41 cellular contexts compared by ENCODE assay signal in the genomic region with DNA sequence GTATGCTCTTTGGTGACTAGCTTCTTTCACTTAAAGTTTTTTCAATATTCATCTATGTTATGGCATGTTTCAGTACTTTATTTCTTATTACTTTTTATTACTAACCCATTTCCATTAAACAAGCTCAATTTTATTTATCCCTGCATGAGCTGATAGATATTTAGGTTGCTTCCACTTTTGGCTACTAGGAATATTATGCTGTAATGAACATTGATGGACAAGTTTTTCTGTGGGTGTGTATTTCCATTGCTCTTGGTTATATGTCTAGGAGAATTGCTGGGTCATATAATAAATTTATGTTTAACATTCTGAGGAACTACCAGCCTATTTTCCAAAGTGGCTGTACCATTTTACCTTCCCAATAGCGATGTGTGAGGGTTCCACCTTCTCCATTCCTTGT.
"Had no signal": no experiment of that assay in that cellular context is flagged by ENCODE, and none has a peak within 500 bp of the region (broad histone marks: within the 10 kb centered on the region; RNA-seq: fewer than 3 reads in every experiment).

No MANE protein-coding gene starts in this region.

- H3K9me3 ChIP-seq: adrenal gland, ascending aorta, body of pancreas, breast epithelium had no signal

- H3K36me3 Mint-ChIP-seq: activated naive CD4-positive, alpha-beta T cell treated with anti-CD3 and anti-CD28 coated beads, Interleukin-2, amount 10 ng/mL, durations not matched to agents 7 days and 5 days; activated naive CD4-positive, alpha-beta T cell treated with anti-CD3 and anti-CD28 coated beads, Interleukin-2, amount 50 U/mL, for 24 hours; activated naive CD4-positive, alpha-beta T cell treated with anti-CD3 and anti-CD28 coated beads, Interleukin-2, amount 50 U/mL, for 72 hours; activated naive CD8-positive, alpha-beta T cell; activated naive CD8-positive, alpha-beta T cell treated with anti-CD3 and anti-CD28 coated beads for 36 hours; activated naive CD8-positive, alpha-beta T cell treated with anti-CD3 and anti-CD28 coated beads, Interleukin-2, amount 10 ng/mL, durations not matched to agents 7 days and 5 days had no signal

- H3K4me1 Mint-ChIP-seq: activated T-helper 17 cell treated with anti-CD3 and anti-CD28 coated beads, Interleukin-2, amount 50 U/mL, for 72 hours had no signal

- H3K27ac Mint-ChIP-seq: activated naive CD4-positive, alpha-beta T cell treated with anti-CD3 and anti-CD28 coated beads for 36 hours; activated naive CD4-positive, alpha-beta T cell treated with anti-CD3 and anti-CD28 coated beads, Interleukin-2, amount 10 ng/mL, durations not matched to agents 7 days and 5 days; activated naive CD4-positive, alpha-beta T cell treated with anti-CD3 and anti-CD28 coated beads, Interleukin-2, amount 50 U/mL, for 24 hours; activated naive CD4-positive, alpha-beta T cell treated with anti-CD3 and anti-CD28 coated beads, Interleukin-2, amount 50 U/mL, for 72 hours; activated naive CD8-positive, alpha-beta T cell; activated naive CD8-positive, alpha-beta T cell treated with anti-CD3 and anti-CD28 coated beads for 36 hours; activated naive CD8-positive, alpha-beta T cell treated with anti-CD3 and anti-CD28 coated beads, Interleukin-2, amount 10 ng/mL, durations not matched to agents 7 days and 5 days; activated naive CD8-positive, alpha-beta T cell treated with anti-CD3 and anti-CD28 coated beads, Interleukin-2, amount 50 U/mL, for 24 hours; activated T-cell treated with anti-CD3 and anti-CD28 coated beads, Interleukin-2, amount 50 U/mL, for 24 hours; activated T-cell treated with anti-CD3 and anti-CD28 coated beads, Interleukin-2, amount 50 U/mL, for 72 hours; activated T-helper 1 cell treated with anti-CD3 and anti-CD28 coated beads, Interleukin-12 subunit alpha, Interleukin-12 subunit beta, Interleukin-2, Interleukin-4 antibody, amounts not matched to agents 30 ng/mL and 10 ng/mL and 1 ng/mL, durations not matched to agents 14 hours and 24 hours and 36 hours; activated T-helper 17 cell treated with anti-CD3 and anti-CD28 coated beads, Interleukin-2, amount 50 U/mL, for 72 hours; activated T-helper 2 cell treated with anti-CD3 and anti-CD28 coated beads, Interferon-gamma antibody, Interleukin-2, Interleukin-4, amounts not matched to agents 10 μg/mL and 5 μg/mL and 100 μg/mL, durations not matched to agents 14 hours and 24 hours and 36 hours; brain had no signal

- H3K4me3 Mint-ChIP-seq: activated naive CD4-positive, alpha-beta T cell treated with anti-CD3 and anti-CD28 coated beads for 36 hours; activated naive CD4-positive, alpha-beta T cell treated with anti-CD3 and anti-CD28 coated beads, Interleukin-2, amount 10 ng/mL, durations not matched to agents 7 days and 5 days; activated naive CD4-positive, alpha-beta T cell treated with anti-CD3 and anti-CD28 coated beads, Interleukin-2, amount 50 U/mL, for 24 hours; activated naive CD8-positive, alpha-beta T cell; activated naive CD8-positive, alpha-beta T cell treated with anti-CD3 and anti-CD28 coated beads for 36 hours; activated naive CD8-positive, alpha-beta T cell treated with anti-CD3 and anti-CD28 coated beads, Interleukin-2, amount 10 ng/mL, durations not matched to agents 7 days and 5 days; activated naive CD8-positive, alpha-beta T cell treated with anti-CD3 and anti-CD28 coated beads, Interleukin-2, amount 50 U/mL, for 24 hours; activated T-cell treated with anti-CD3 and anti-CD28 coated beads, Interleukin-2, amount 50 U/mL, for 24 hours; activated T-cell treated with anti-CD3 and anti-CD28 coated beads, Interleukin-2, amount 50 U/mL, for 4 hours; activated T-cell treated with anti-CD3 and anti-CD28 coated beads, Interleukin-2, amount 50 U/mL, for 72 hours; activated T-helper 1 cell treated with anti-CD3 and anti-CD28 coated beads, Interleukin-12 subunit alpha, Interleukin-12 subunit beta, Interleukin-2, Interleukin-4 antibody, amounts not matched to agents 30 ng/mL and 10 ng/mL and 1 ng/mL, durations not matched to agents 14 hours and 24 hours and 36 hours; activated T-helper 17 cell treated with anti-CD3 and anti-CD28 coated beads, Interleukin-2, amount 50 U/mL, for 72 hours; brain; central memory CD8-positive, alpha-beta T cell had no signal

- H3K27me3 ChIP-seq: adrenal gland, ascending aorta, body of pancreas, brain microvascular endothelial cell, breast epithelium, cardiac muscle cell had no signal

- ATAC-seq: activated naive CD4-positive, alpha-beta T cell treated with anti-CD3 and anti-CD28 coated beads, Interleukin-2, amount 50 U/mL, for 72 hours; activated naive CD8-positive, alpha-beta T cell treated with anti-CD3 and anti-CD28 coated beads, Interleukin-2, amount 50 U/mL, for 24 hours; activated T-cell treated with anti-CD3 and anti-CD28 coated beads, Interleukin-2, amount 50 U/mL, for 4 hours; activated T-cell treated with anti-CD3 and anti-CD28 coated beads, Interleukin-2, amount 50 U/mL, for 72 hours; activated T-helper 17 cell treated with anti-CD3 and anti-CD28 coated beads, Interleukin-2, amount 50 U/mL, for 72 hours; body of pancreas had no signal

- H3K27ac ChIP-seq: adrenal gland, ascending aorta, body of pancreas, brain microvascular endothelial cell, breast epithelium, cardiac muscle cell had no signal

- H3K36me3 ChIP-seq: adrenal gland, ascending aorta, breast epithelium, cardiac muscle cell had no signal

- H3K4me3 ChIP-seq: adrenal gland, ascending aorta, body of pancreas, breast epithelium, cardiac muscle cell had no signal

- H3K9me3 Mint-ChIP-seq: activated naive CD4-positive, alpha-beta T cell treated with anti-CD3 and anti-CD28 coated beads, Interleukin-2, amount 50 U/mL, for 24 hours; activated naive CD8-positive, alpha-beta T cell treated with anti-CD3 and anti-CD28 coated beads for 36 hours; activated naive CD8-positive, alpha-beta T cell treated with anti-CD3 and anti-CD28 coated beads, Interleukin-2, amount 10 ng/mL, durations not matched to agents 7 days and 5 days; activated naive CD8-positive, alpha-beta T cell treated with anti-CD3 and anti-CD28 coated beads, Interleukin-2, amount 50 U/mL, for 24 hours; activated T-cell treated with anti-CD3 and anti-CD28 coated beads, Interleukin-2, amount 50 U/mL, for 24 hours; activated T-cell treated with anti-CD3 and anti-CD28 coated beads, Interleukin-2, amount 50 U/mL, for 4 hours; activated T-cell treated with anti-CD3 and anti-CD28 coated beads, Interleukin-2, amount 50 U/mL, for 72 hours; activated T-helper 17 cell treated with anti-CD3 and anti-CD28 coated beads, Interleukin-2, amount 50 U/mL, for 72 hours; central memory CD8-positive, alpha-beta T cell had no signal

- DNase-seq: activated effector memory CD4-positive, alpha-beta T cell treated with anti-CD3 and anti-CD28 coated beads, Interleukin-2, amount 50 U/mL, for 16 hours; activated effector memory CD4-positive, alpha-beta T cell treated with Interleukin-2 at 50 U/mL for 16 hours; activated gamma-delta T cell; activated gamma-delta T cell treated with Interleukin-2 at 50 U/mL for 16 hours; activated naive CD4-positive, alpha-beta T cell; activated naive CD4-positive, alpha-beta T cell treated with anti-CD3 and anti-CD28 coated beads for 36 hours; activated naive CD4-positive, alpha-beta T cell treated with anti-CD3 and anti-CD28 coated beads, Interleukin-2, amount 10 ng/mL, durations not matched to agents 7 days and 5 days; activated naive CD4-positive, alpha-beta T cell treated with anti-CD3 and anti-CD28 coated beads, Interleukin-2, amount 50 U/mL, for 16 hours; activated naive CD4-positive, alpha-beta T cell treated with Interleukin-2 at 50 U/mL for 16 hours; activated naive CD8-positive, alpha-beta T cell treated with anti-CD3 and anti-CD28 coated beads for 36 hours; activated naive CD8-positive, alpha-beta T cell treated with anti-CD3 and anti-CD28 coated beads, Interleukin-2, amount 10 ng/mL, durations not matched to agents 7 days and 5 days; activated naive CD8-positive, alpha-beta T cell treated with anti-CD3 and anti-CD28 coated beads, Interleukin-2, amount 50 U/mL, for 24 hours; activated T-cell treated with anti-CD3 and anti-CD28 coated beads for 4 hours; activated T-cell treated with anti-CD3 and anti-CD28 coated beads, Interleukin-2, amount 50 U/mL, for 1 hour; activated T-cell treated with anti-CD3 and anti-CD28 coated beads, Interleukin-2, amount 50 U/mL, for 24 hours; activated T-cell treated with anti-CD3 and anti-CD28 coated beads, Interleukin-2, amount 50 U/mL, for 4 hours; activated T-cell treated with anti-CD3 and anti-CD28 coated beads, Interleukin-2, amount 50 U/mL, for 48 hours; activated T-cell treated with anti-CD3 and anti-CD28 coated beads, Interleukin-2, amount 50 U/mL, for 72 hours; adrenal gland; amniotic stem cell; amygdala; anterior cingulate cortex; aorta; body of pancreas; brain microvascular endothelial cell; caudate nucleus; central memory CD4-positive, alpha-beta T cell; cerebellar nuclear complex had no signal

- FAIRE-seq: astrocyte, bronchial epithelial cell had no signal
